In genomic region chr13:52599853-52600603, GRCh38 we compare ENCODE assay signal across 9 cellular contexts. TPM values are rescaled to one million over a fixed set of nuclear protein-coding genes. Genes with fewer than 3 reads are reported as not detected.
DNase-seq lines count a peak whose midpoint lies in the region; FAIRE-seq and TF ChIP-seq lines count a peak whose summit lies in the region.
"Had no signal": no experiment of that assay in that cellular context is flagged by ENCODE, and none has a peak within 500 bp of the region (broad histone marks: within the 10 kb centered on the region; RNA-seq: fewer than 3 reads in every experiment).

No MANE protein-coding gene starts in this region.

- H3K79me2 ChIP-seq in smooth muscle cell (ENCODE audit: low read depth) = no peaks in the 10 kb centered on the region

- no peak for FAIRE-seq in H54 (lab: Jason Lieb, UNC)

- H3K27ac ChIP-seq in smooth muscle cell (ENCODE audit: low read depth) = peak overlapping the region; percentile 40

- TF ChIP-seq CTCF in smooth muscle cell (IDR thresholded peaks at IDR 0.05; ENCODE audit: borderline replicate concordance, insufficient read depth, poor library complexity, severe bottlenecking) = no peak

- H3K4me1 ChIP-seq in smooth muscle cell (ENCODE audit: low read depth) = peaks cover 11% of the 10 kb centered on the region

- no peaks in the 10 kb centered on the region for H3K27me3 ChIP-seq in smooth muscle cell (ENCODE audit: low read depth)

- DNase-seq in NCI-H345 (lab: John Stamatoyannopoulos, UW) (peak; percentile 35), NCI-H345 treated with DMSO at 0.1 percent for 48 hours (lab: John Stamatoyannopoulos, UW; ENCODE audit: unreplicated experiment) (no peak), H54 (ENCODE audit: insufficient read length, low spot score) (no peak), NCI-H1417 treated with DMSO at 0.1 percent for 48 hours (lab: John Stamatoyannopoulos, UW) (peak; percentile 47), astrocyte of the hippocampus (ENCODE audit: low read depth, low spot score) (peak; percentile 60), smooth muscle cell (lab: John Stamatoyannopoulos, UW; ENCODE audit: unreplicated experiment) (peak; percentile 52)
- no peak for DNase-seq in stimulated activated naive CD4-positive, alpha-beta T cell treated with Interleukin-2 at 50 U/mL for 16 hours (lab: John Stamatoyannopoulos, UW)
- DNase-seq: DND-41 had no signal

- H2AFZ ChIP-seq in smooth muscle cell (ENCODE audit: low read depth) = peak overlapping the region; percentile 80

- TF ChIP-seq POLR2A in H54 (IDR thresholded peaks at IDR 0.05; ENCODE audit: low read depth, low read length) = 0 out of 2 replicates have a peak, but pooled peaks have one; percentile 16

- H3K4me3 ChIP-seq in iPS-18c (ENCODE audit: insufficient read depth, low read depth, low read length) = peak overlapping the region; percentile 52; the same call in 1 of the 2 replicates
- H3K4me3 ChIP-seq in smooth muscle cell = peak overlapping the region; percentile 73

- H3K36me3 ChIP-seq in smooth muscle cell (ENCODE audit: low read depth) = no peaks in the 10 kb centered on the region

- H3F3A ChIP-seq in smooth muscle cell (ENCODE audit: low read depth) = no peaks in the 10 kb centered on the region

- WGBS in smooth muscle cell (ENCODE audit: low lambda C conversion rate) = 2% methylated on average over 58 of the region's 73 CpGs

- peak overlapping the region; percentile 31 for H3K9ac ChIP-seq in smooth muscle cell (ENCODE audit: low read depth)

- no peaks in the 10 kb centered on the region for H3K9me3 ChIP-seq in iPS-18c (ENCODE audit: control insufficient read depth, insufficient read depth, low read length)
- H3K9me3 ChIP-seq in smooth muscle cell (replicated peaks; ENCODE audit: low read depth) = no peaks in the 10 kb centered on the region

- H3K4me2 ChIP-seq in smooth muscle cell = peak overlapping the region; percentile 96

- no peaks in the 10 kb centered on the region for H4K20me1 ChIP-seq in smooth muscle cell (ENCODE audit: low read depth)

RNA-seq across cellular contexts. Expression of gene HNRNPA1L2, which starts 42.2 kb away (rescaled TPM):
- total RNA-seq in smooth muscle cell = 4.7 and 7.8 TPM in 2 replicates
- 9.5 and 11.9 TPM in 2 replicates for polyA plus RNA-seq in smooth muscle cell

RNA-seq across cellular contexts. Expression of gene SUGT1, which starts 52.6 kb away (rescaled TPM):
- 42.9 and 54.3 TPM in 2 replicates for total RNA-seq in smooth muscle cell
- 64.4 and 78.8 TPM in 2 replicates for polyA plus RNA-seq in smooth muscle cell

Comparison
In these comparisons a context has a peak if more than half of its experiments do, and no peak if none do; other contexts are left out.
1. DNase-seq: peak in NCI-H345 (single experiment), NCI-H1417 treated with DMSO at 0.1 percent for 48 hours (single experiment), astrocyte of the hippocampus (single experiment) and smooth muscle cell (single experiment); none in NCI-H345 treated with DMSO at 0.1 percent for 48 hours (single experiment), H54 (single experiment) and stimulated activated naive CD4-positive, alpha-beta T cell treated with Interleukin-2 at 50 U/mL for 16 hours (single experiment).